ENCODE assay signal across 11 cellular contexts in genomic region chr2:177289824-177290632, GRCh38. TPM values are rescaled to one million over a fixed set of nuclear protein-coding genes. Genes with fewer than 3 reads are reported as not detected.
DNase-seq lines count a peak whose midpoint lies in the region; ATAC-seq and TF ChIP-seq lines count a peak whose summit lies in the region.
"Had no signal": no experiment of that assay in that cellular context is flagged by ENCODE, and none has a peak within 500 bp of the region (broad histone marks: within the 10 kb centered on the region; RNA-seq: fewer than 3 reads in every experiment).

No MANE protein-coding gene starts in this region.

- H3K9me3 Mint-ChIP-seq in activated T-cell treated with anti-CD3 and anti-CD28 coated beads, Interleukin-2, amount 50 U/mL, for 72 hours: no peaks in the 10 kb centered on the region

- H3K36me3 ChIP-seq in upper lobe of right lung: no peaks in the 10 kb centered on the region

- TF ChIP-seq CTCF in GM10266 (IDR thresholded peaks at IDR 0.05; ENCODE audit: control insufficient read depth, insufficient read depth, low read depth, missing control alignments) (no peak), upper lobe of right lung (IDR thresholded peaks at IDR 0.05) (no peak)

- no peaks in the 10 kb centered on the region for H3K4me1 ChIP-seq in upper lobe of right lung

- H3K27ac ChIP-seq in upper lobe of right lung: no peak overlapping the region

- no peak overlapping the region for H3K4me3 ChIP-seq in upper lobe of right lung

- H3K9me3 ChIP-seq in upper lobe of right lung: no peaks in the 10 kb centered on the region
- H3K9me3 ChIP-seq: SK-N-SH had no signal

- H3K36me3 Mint-ChIP-seq in activated T-cell treated with anti-CD3 and anti-CD28 coated beads, Interleukin-2, amount 50 U/mL, for 72 hours (ENCODE audit: insufficient read depth in 2 of 2): peaks cover 0 to 2% of the 10 kb centered on the region in 2 donors

- no peaks in the 10 kb centered on the region for H3K27me3 ChIP-seq in upper lobe of right lung

- H3K4me1 Mint-ChIP-seq in activated T-cell treated with anti-CD3 and anti-CD28 coated beads, Interleukin-2, amount 50 U/mL, for 72 hours (ENCODE audit: low read depth): peaks cover 72% of the 10 kb centered on the region

- no peaks in the 10 kb centered on the region for H3K27me3 Mint-ChIP-seq in activated T-cell treated with anti-CD3 and anti-CD28 coated beads, Interleukin-2, amount 50 U/mL, for 72 hours (ENCODE audit: low read depth)

- DNase-seq in GM10266 (ENCODE audit: extremely low spot score): peak; percentile 36
- DNase-seq in activated T-cell treated with anti-CD3 and anti-CD28 coated beads, Interleukin-2, amount 50 U/mL, for 72 hours: peak; percentile 15 to 24
- no peak for DNase-seq in upper lobe of right lung
- no peak for DNase-seq in NCI-H2196 (lab: John Stamatoyannopoulos, UW; ENCODE audit: unreplicated experiment)
- no peak for DNase-seq in NCI-H1092 (lab: John Stamatoyannopoulos, UW)
- DNase-seq: hippocampal formation, Karpas-422, SK-N-SH had no signal

- peak overlapping the region; percentile 79 to 80 for H3K4me3 Mint-ChIP-seq in activated T-cell treated with anti-CD3 and anti-CD28 coated beads, Interleukin-2, amount 50 U/mL, for 72 hours

- intact Hi-C loops in upper lobe of right lung (cut with DNase I): no loop called here

- H3K27ac Mint-ChIP-seq in activated T-cell treated with anti-CD3 and anti-CD28 coated beads, Interleukin-2, amount 50 U/mL, for 72 hours: peak overlapping the region; percentile 96

- ATAC-seq in GM19455 (IDR thresholded peaks at IDR 0.05; ENCODE audit: unreplicated experiment) (peak; percentile 77), HG03103 (IDR thresholded peaks at IDR 0.05; ENCODE audit: low read depth, unreplicated experiment) (peak; percentile 81), upper lobe of right lung (no peak), HG02642 (IDR thresholded peaks at IDR 0.05; ENCODE audit: poor library complexity, unreplicated experiment) (no peak)
- peak; percentile 67 to 78 for ATAC-seq in activated T-cell treated with anti-CD3 and anti-CD28 coated beads, Interleukin-2, amount 50 U/mL, for 72 hours (replicated peaks in 1 of 2)

RNA-seq across cellular contexts. Expression of gene NFE2L2, which starts 25.5 kb away (rescaled TPM):
- total RNA-seq in activated T-cell treated with anti-CD3 and anti-CD28 coated beads, Interleukin-2, amount 50 U/mL, for 72 hours: 10 to 100 TPM; 74.6 to 81.4 TPM
- 105 TPM for total RNA-seq in upper lobe of right lung

Comparison
In these comparisons a context has a peak if more than half of its experiments do, and no peak if none do; other contexts are left out.
1. DNase-seq: peak in GM10266 (single experiment) and activated T-cell treated with anti-CD3 and anti-CD28 coated beads, Interleukin-2, amount 50 U/mL, for 72 hours (2 of 2); none in upper lobe of right lung (single experiment), NCI-H2196 (single experiment) and NCI-H1092 (single experiment).
2. ATAC-seq: peak in GM19455 (single experiment), HG03103 (single experiment) and activated T-cell treated with anti-CD3 and anti-CD28 coated beads, Interleukin-2, amount 50 U/mL, for 72 hours (2 of 2); none in upper lobe of right lung (single experiment) and HG02642 (single experiment).